ENCODE assay signal across 1 cellular context in the genomic region with DNA sequence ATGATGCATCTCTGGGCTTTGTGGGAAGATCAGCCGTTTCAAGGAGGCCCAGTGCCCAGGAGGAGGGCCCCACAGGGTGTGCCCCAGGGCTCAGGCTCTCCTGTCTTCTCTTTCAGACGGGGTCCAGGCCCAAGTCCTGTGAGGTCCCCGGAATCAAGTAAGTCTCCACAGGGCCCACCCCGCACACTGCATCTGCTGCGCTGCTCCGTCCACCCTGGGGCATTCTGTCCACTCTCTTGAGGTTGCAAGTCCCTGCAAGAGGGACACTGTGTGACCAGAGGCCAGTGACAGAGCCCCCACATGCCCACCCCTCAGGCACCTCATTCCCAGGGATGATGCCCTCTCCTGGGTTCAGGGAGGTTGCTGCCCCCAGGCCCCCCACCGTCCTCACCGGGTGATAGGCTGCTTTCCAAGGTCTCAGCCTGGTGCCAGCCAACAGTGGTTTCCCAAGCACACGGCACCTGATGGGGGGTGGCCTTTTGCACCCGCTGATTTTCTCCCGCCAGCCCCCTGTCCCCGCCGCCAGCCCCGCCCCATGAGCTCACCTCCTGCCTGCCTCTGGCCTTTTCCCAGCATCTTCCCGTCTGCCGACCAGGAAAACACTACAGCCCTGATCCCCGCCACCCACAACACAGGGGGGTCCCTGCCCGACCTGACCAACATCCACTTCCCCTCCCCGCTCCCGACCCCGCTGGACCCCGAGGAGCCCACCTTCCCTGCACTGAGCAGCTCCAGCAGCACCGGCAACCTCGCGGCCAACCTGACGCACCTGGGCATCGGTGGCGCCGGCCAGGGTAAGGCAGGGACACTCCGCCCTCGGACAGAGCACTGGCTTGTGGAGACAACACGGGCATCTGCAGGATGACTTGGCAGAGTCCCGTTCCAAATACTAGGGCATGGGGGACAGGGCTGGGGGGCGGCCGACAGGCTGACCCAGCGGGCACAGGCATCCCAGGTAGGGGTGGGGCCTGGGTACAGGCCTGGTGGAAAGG.
TF ChIP-seq lines count a peak whose summit lies in the region.

No MANE protein-coding gene starts in this region.

TF ChIP-seq in HEK293, 187 proteins besides CTCF, POLR2A, EP300 and RAD21 (continued from another document):
- TF ChIP-seq OVOL3 (tag by site-specific recombination; IDR thresholded peaks at IDR 0.05), result no peak
- TF ChIP-seq, protein P1, sequence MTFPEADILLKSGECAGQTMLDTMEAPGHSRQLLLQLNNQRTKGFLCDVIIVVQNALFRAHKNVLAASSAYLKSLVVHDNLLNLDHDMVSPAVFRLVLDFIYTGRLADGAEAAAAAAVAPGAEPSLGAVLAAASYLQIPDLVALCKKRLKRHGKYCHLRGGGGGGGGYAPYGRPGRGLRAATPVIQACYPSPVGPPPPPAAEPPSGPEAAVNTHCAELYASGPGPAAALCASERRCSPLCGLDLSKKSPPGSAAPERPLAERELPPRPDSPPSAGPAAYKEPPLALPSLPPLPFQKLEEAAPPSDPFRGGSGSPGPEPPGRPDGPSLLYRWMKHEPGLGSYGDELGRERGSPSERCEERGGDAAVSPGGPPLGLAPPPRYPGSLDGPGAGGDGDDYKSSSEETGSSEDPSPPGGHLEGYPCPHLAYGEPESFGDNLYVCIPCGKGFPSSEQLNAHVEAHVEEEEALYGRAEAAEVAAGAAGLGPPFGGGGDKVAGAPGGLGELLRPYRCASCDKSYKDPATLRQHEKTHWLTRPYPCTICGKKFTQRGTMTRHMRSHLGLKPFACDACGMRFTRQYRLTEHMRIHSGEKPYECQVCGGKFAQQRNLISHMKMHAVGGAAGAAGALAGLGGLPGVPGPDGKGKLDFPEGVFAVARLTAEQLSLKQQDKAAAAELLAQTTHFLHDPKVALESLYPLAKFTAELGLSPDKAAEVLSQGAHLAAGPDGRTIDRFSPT (tag by site-specific recombination; IDR thresholded peaks at IDR 0.05), result no peak
- TF ChIP-seq, protein P2, sequence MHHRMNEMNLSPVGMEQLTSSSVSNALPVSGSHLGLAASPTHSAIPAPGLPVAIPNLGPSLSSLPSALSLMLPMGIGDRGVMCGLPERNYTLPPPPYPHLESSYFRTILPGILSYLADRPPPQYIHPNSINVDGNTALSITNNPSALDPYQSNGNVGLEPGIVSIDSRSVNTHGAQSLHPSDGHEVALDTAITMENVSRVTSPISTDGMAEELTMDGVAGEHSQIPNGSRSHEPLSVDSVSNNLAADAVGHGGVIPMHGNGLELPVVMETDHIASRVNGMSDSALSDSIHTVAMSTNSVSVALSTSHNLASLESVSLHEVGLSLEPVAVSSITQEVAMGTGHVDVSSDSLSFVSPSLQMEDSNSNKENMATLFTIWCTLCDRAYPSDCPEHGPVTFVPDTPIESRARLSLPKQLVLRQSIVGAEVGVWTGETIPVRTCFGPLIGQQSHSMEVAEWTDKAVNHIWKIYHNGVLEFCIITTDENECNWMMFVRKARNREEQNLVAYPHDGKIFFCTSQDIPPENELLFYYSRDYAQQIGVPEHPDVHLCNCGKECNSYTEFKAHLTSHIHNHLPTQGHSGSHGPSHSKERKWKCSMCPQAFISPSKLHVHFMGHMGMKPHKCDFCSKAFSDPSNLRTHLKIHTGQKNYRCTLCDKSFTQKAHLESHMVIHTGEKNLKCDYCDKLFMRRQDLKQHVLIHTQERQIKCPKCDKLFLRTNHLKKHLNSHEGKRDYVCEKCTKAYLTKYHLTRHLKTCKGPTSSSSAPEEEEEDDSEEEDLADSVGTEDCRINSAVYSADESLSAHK (tag by site-specific recombination; IDR thresholded peaks at IDR 0.05), result peak; percentile 48; the same call in 1 of the 2 replicates
- TF ChIP-seq ZNF416 (tag by site-specific recombination; IDR thresholded peaks at IDR 0.05), result no peak
- TF ChIP-seq ZFP3 (tag by site-specific recombination; IDR thresholded peaks at IDR 0.05; ENCODE audit: low read depth), result no peak
- no peak for TF ChIP-seq SCRT1 (tag by site-specific recombination; IDR thresholded peaks at IDR 0.05; ENCODE audit: borderline replicate concordance)
- no peak for TF ChIP-seq ZNF664 (tag by site-specific recombination; IDR thresholded peaks at IDR 0.05)
- TF ChIP-seq, protein P3, sequence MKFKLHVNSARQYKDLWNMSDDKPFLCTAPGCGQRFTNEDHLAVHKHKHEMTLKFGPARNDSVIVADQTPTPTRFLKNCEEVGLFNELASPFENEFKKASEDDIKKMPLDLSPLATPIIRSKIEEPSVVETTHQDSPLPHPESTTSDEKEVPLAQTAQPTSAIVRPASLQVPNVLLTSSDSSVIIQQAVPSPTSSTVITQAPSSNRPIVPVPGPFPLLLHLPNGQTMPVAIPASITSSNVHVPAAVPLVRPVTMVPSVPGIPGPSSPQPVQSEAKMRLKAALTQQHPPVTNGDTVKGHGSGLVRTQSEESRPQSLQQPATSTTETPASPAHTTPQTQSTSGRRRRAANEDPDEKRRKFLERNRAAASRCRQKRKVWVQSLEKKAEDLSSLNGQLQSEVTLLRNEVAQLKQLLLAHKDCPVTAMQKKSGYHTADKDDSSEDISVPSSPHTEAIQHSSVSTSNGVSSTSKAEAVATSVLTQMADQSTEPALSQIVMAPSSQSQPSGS (tag by site-specific recombination; IDR thresholded peaks at IDR 0.05; ENCODE audit: low read depth), result no peak
- TF ChIP-seq, protein P4, sequence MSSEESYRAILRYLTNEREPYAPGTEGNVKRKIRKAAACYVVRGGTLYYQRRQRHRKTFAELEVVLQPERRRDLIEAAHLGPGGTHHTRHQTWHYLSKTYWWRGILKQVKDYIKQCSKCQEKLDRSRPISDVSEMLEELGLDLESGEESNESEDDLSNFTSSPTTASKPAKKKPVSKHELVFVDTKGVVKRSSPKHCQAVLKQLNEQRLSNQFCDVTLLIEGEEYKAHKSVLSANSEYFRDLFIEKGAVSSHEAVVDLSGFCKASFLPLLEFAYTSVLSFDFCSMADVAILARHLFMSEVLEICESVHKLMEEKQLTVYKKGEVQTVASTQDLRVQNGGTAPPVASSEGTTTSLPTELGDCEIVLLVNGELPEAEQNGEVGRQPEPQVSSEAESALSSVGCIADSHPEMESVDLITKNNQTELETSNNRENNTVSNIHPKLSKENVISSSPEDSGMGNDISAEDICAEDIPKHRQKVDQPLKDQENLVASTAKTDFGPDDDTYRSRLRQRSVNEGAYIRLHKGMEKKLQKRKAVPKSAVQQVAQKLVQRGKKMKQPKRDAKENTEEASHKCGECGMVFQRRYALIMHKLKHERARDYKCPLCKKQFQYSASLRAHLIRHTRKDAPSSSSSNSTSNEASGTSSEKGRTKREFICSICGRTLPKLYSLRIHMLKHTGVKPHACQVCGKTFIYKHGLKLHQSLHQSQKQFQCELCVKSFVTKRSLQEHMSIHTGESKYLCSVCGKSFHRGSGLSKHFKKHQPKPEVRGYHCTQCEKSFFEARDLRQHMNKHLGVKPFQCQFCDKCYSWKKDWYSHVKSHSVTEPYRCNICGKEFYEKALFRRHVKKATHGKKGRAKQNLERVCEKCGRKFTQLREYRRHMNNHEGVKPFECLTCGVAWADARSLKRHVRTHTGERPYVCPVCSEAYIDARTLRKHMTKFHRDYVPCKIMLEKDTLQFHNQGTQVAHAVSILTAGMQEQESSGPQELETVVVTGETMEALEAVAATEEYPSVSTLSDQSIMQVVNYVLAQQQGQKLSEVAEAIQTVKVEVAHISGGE (tag by site-specific recombination; conservative IDR thresholded peaks at IDR 0.05; ENCODE audit: low read depth), result no peak
- no peak for TF ChIP-seq ZNF621 (tag by site-specific recombination; IDR thresholded peaks at IDR 0.05)
